8 cellular contexts compared by ENCODE assay signal in the genomic region with DNA sequence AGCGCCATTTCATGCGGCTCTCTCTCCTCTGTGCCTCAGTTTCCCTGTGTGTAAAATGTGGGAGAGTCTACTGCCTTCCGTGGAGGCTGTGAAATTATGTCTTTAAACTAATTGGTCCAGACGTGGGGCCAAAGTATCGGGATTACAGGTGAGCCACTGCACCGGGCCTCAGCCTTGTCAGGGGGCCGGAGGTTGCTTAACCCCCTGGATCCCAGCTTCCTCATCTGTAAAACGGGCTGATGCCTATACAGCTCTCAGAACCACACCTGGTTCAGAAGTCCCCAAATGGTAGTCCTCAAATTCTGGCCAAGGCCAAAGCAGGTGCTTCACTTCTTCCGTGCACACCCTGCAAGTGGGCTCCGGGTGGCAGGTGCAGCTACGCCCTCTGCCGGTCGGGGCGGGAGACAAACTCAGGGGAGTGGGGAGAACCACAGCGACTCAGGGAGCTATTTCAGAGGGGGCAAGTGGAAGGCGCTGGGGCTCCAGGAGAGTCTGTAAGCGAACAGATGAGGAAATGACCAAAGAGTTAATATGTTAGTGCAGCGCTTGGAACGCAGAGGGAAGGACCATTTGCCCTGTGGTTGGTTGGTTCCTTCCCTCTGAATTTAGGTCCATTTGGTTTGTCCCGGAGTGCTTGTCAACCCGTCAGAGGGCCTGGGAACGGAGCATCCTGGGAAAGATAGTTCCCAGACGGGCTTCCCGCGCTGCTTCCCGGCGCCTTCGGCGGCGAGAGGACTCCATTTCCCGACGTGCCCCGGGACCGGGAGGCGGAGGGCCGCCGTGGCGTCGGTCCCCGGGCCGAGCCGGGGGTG. TPM values are rescaled to one million over a fixed set of nuclear protein-coding genes. Genes with fewer than 3 reads are reported as not detected.
DNase-seq lines count a peak whose midpoint lies in the region; ATAC-seq, FAIRE-seq and TF ChIP-seq lines count a peak whose summit lies in the region.

MGRN1 (plus strand) TSS at position 812 of the 812 bp plus-strand sequence. CDS start 135 bp downstream, outside the sequence.

- H2AFZ ChIP-seq in OCI-LY3 (ENCODE audit: low read depth, low read length) (peak within 1 kb of the TSS; percentile 90), endothelial cell of umbilical vein (ENCODE audit: low read depth, low read length) (peak within 1 kb of the TSS; percentile 89)

- H3K36me3 ChIP-seq in OCI-LY3 (replicated peaks; ENCODE audit: low read depth, low read length) (peaks cover 9% of the 10 kb centered on the region), endothelial cell of umbilical vein (ENCODE audit: control insufficient read depth in 2 of 2, extremely low read depth in 1 of 2, insufficient read depth in 2 of 2, low read length in 2 of 2) (no peaks in the 10 kb centered on the region)

- peak; percentile 63 for ATAC-seq in GM21515 (IDR thresholded peaks at IDR 0.05; ENCODE audit: unreplicated experiment)

- H3K4me1 ChIP-seq in OCI-LY3 (ENCODE audit: low read length): peaks cover 14% of the 10 kb centered on the region
- peaks cover 10% of the 10 kb centered on the region for H3K4me1 ChIP-seq in endothelial cell of umbilical vein (ENCODE audit: control insufficient read depth, extremely low read depth, insufficient read depth, low read length)

- CTCF ChIA-PET in endothelial cell of umbilical vein (lab: Charles Lee): interaction anchor here (0.6 to 1.8 kb wide), 20 partner anchors 8 to 332 kb away, joined by 3 to 16 read pairs (median 5); partner anchors contain the start of genes ANKS3 and DNAAF8

- no peaks in the 10 kb centered on the region for H3K9me1 ChIP-seq in endothelial cell of umbilical vein (replicated peaks; ENCODE audit: control insufficient read depth, extremely low read depth, insufficient read depth, low read length)

- DNase-seq in D721Med (ENCODE audit: insufficient read length, low spot score) (peak; percentile 95), HuH-7 (ENCODE audit: low spot score) (peak; percentile 92), endothelial cell of umbilical vein (ENCODE audit: low read depth, low spot score) (peak; percentile 99), midbrain (lab: John Stamatoyannopoulos, UW) (peak; percentile 95)
- peak; percentile 95 for DNase-seq in activated CD8-positive, alpha-beta memory T cell treated with anti-CD3 and anti-CD28 coated beads, Interleukin-2, amount 50 U/mL, for 48 hours
- DNase-seq in stimulated activated CD8-positive, alpha-beta memory T cell treated with anti-CD3 and anti-CD28 coated beads, Interleukin-15, amount 100 ng/mL, for 48 hours (ENCODE audit: low read depth in 2 of 2): peak; percentile 83 to 89

- H3K4me3 ChIP-seq in OCI-LY3 (ENCODE audit: low read length) (peak within 1 kb of the TSS; percentile 94), endothelial cell of umbilical vein (replicated peaks in 1 of 3; ENCODE audit: insufficient read depth in 1 of 3, low read depth in 1 of 3, low read length in 3 of 3) (peak within 1 kb of the TSS; percentile 64 to 77 (median 69))

- H3K9ac ChIP-seq in OCI-LY3 (ENCODE audit: low read length): peak within 1 kb of the TSS; percentile 95
- H3K9ac ChIP-seq in endothelial cell of umbilical vein (replicated peaks; ENCODE audit: extremely low read depth, insufficient read depth, low read length): peak within 1 kb of the TSS; percentile 90

- intact Hi-C loops in endothelial cell of umbilical vein (cut with micrococcal nuclease): loop anchor here (1.0 to 2.0 kb wide), 3 partner anchors 8 to 69 kb away; partner anchors contain the start of gene NUDT16L1

- H3K27ac ChIP-seq in OCI-LY3 (ENCODE audit: low read length) (peak within 1 kb of the TSS; percentile 76), endothelial cell of umbilical vein (ENCODE audit: insufficient read depth, low read depth, low read length) (peak within 1 kb of the TSS; percentile 80)

- dilution Hi-C loops in endothelial cell of umbilical vein (cut with MboI; ENCODE audit: extremely low pct_ligation_motif_present, low sequenced_read_pairs): no loop called here

- H3K4me2 ChIP-seq in OCI-LY3 (ENCODE audit: low read length): peak within 1 kb of the TSS; percentile 99
- H3K4me2 ChIP-seq in endothelial cell of umbilical vein (ENCODE audit: insufficient read depth, low read length): peak within 1 kb of the TSS; percentile 87

- H3K27me3 ChIP-seq in OCI-LY3 (ENCODE audit: low read depth, low read length): no peaks in the 10 kb centered on the region
- no peaks in the 10 kb centered on the region for H3K27me3 ChIP-seq in endothelial cell of umbilical vein (ENCODE audit: control insufficient read depth in 2 of 2, insufficient read depth in 2 of 2, low read length in 2 of 2)

- no peak for FAIRE-seq in D721Med (lab: Jason Lieb, UNC)
- peak; percentile 96 for FAIRE-seq in endothelial cell of umbilical vein (lab: Jason Lieb, UNC)

- POLR2A ChIA-PET in endothelial cell of umbilical vein (lab: Charles Lee): interaction anchor here (2.4 kb wide), 1 partner anchor 8 kb away, joined by 10 read pairs; no protein-coding TSS in a partner anchor

- H3K9me3 ChIP-seq in OCI-LY3 (ENCODE audit: insufficient read depth, low read length): no peaks in the 10 kb centered on the region
- no peaks in the 10 kb centered on the region for H3K9me3 ChIP-seq in endothelial cell of umbilical vein (replicated peaks; ENCODE audit: control insufficient read depth, insufficient read depth, low read length)

- TF ChIP-seq CTCF in D721Med (IDR thresholded peaks at IDR 0.05; ENCODE audit: insufficient read depth, missing control alignments): peak; percentile 88
- peak; percentile 98 for TF ChIP-seq CTCF in OCI-LY3 (IDR thresholded peaks at IDR 0.05; ENCODE audit: low read depth, low read length)
- peak; percentile 93 to 94 for TF ChIP-seq CTCF in endothelial cell of umbilical vein (IDR thresholded peaks at IDR 0.05; ENCODE audit: extremely low read depth in 1 of 2, insufficient read depth in 1 of 2, low read depth in 1 of 2, low read length in 2 of 2)

- H4K20me1 ChIP-seq in OCI-LY3 (ENCODE audit: insufficient read depth, low read length) (peaks cover 14% of the 10 kb centered on the region), endothelial cell of umbilical vein (replicated peaks; ENCODE audit: control insufficient read depth, extremely low read depth, insufficient read depth, low read length) (no peaks in the 10 kb centered on the region)

- no TSS peak for BruUV-seq in endothelial cell of umbilical vein (replicated peaks; lab: Mats Ljungman, UMichigan)

- TF ChIP-seq POLR2A in endothelial cell of umbilical vein (IDR thresholded peaks at IDR 0.05; ENCODE audit: low read depth, low read length): no peak

- H3K79me2 ChIP-seq in OCI-LY3 (ENCODE audit: low read length) (peaks cover 41% of the 10 kb centered on the region), endothelial cell of umbilical vein (ENCODE audit: control insufficient read depth, insufficient read depth, low read length) (peaks cover 40% of the 10 kb centered on the region)

TF ChIP-seq in endothelial cell of umbilical vein, 7 proteins besides CTCF, POLR2A, EP300 and RAD21:
- no peak for TF ChIP-seq MAX (IDR thresholded peaks at IDR 0.05; ENCODE audit: insufficient read depth, insufficient read length)
- TF ChIP-seq EZH2 (IDR thresholded peaks at IDR 0.05; ENCODE audit: borderline replicate concordance, low read depth, low read length, severe bottlenecking): no peak
- TF ChIP-seq POLR2AphosphoS5 (IDR thresholded peaks at IDR 0.05; ENCODE audit: insufficient read depth, low read depth, low read length): no peak
- TF ChIP-seq GATA2 (IDR thresholded peaks at IDR 0.05; ENCODE audit: insufficient read depth, insufficient read length, low read depth, low read length): no peak
- no peak for TF ChIP-seq JUN (IDR thresholded peaks at IDR 0.05; ENCODE audit: borderline replicate concordance, insufficient read depth, insufficient read length, low read depth)
- TF ChIP-seq MYC (IDR thresholded peaks at IDR 0.05; ENCODE audit: low read depth, low read length): no peak
TF ChIP-seq in endothelial cell of umbilical vein: peak in this region for 0.

RNA-seq across cellular contexts. Expression of gene MGRN1, which starts in this region (rescaled TPM):
- 73.0 and 80.9 TPM in 2 replicates for total RNA-seq in endothelial cell of umbilical vein
- polyA plus RNA-seq in endothelial cell of umbilical vein: 15.6 and 15.8 TPM in 2 replicates
- 14.6 and 16.1 TPM in 2 replicates for polyA plus RNA-seq in endothelial cell of umbilical vein (2011; cell fraction: cytosol; rRNA removed)
- 33.2 and 41.7 TPM in 2 replicates for polyA plus RNA-seq in endothelial cell of umbilical vein (2011; cell fraction: nucleus; rRNA removed)
- polyA plus RNA-seq in endothelial cell of umbilical vein (2012): 43.4 and 51.1 TPM in 2 replicates
- 23.4 and 26.7 TPM in 2 replicates for polyA minus RNA-seq in endothelial cell of umbilical vein
- polyA minus RNA-seq in endothelial cell of umbilical vein (2011; cell fraction: cytosol; rRNA and poly(A)+ RNA removed): 15.3 TPM
- 24.8 and 31.9 TPM in 2 replicates for polyA minus RNA-seq in endothelial cell of umbilical vein (2011; cell fraction: nucleus; rRNA and poly(A)+ RNA removed)

Comparison
In these comparisons a context has a peak if more than half of its experiments do, and no peak if none do; other contexts are left out.
1. Peak in every context shown above with its lines: DNase-seq, ATAC-seq, H3K4me3 ChIP-seq and H3K27ac ChIP-seq.